In genomic region chr16:65283238-65283651, GRCh38 we compare ENCODE assay signal across 31 cellular contexts.
DNase-seq lines count a peak whose midpoint lies in the region; ATAC-seq, FAIRE-seq and TF ChIP-seq lines count a peak whose summit lies in the region.
"Had no signal": no experiment of that assay in that cellular context is flagged by ENCODE, and none has a peak within 500 bp of the region (broad histone marks: within the 10 kb centered on the region; RNA-seq: fewer than 3 reads in every experiment).

No MANE protein-coding gene starts in this region.

- no peaks in the 10 kb centered on the region for H3K27me3 ChIP-seq in BE2C
- H3K27me3 ChIP-seq: adrenal gland, pancreas, testis, vagina had no signal

- H3K27me3 Mint-ChIP-seq in chondrocyte (ENCODE audit: low read depth): no peaks in the 10 kb centered on the region
- H3K27me3 Mint-ChIP-seq: dendritic cell treated with granulocyte-macrophage colony-stimulating factor and Interleukin-4, amounts not matched to agents 40 ng/mL and 50 ng/mL, for 4 days; memory B cell; naive B cell; T-cell had no signal

- TF ChIP-seq CTCF in BE2C (IDR thresholded peaks at IDR 0.05; ENCODE audit: low read depth, low read length): no peak
- TF ChIP-seq CTCF in chondrocyte (IDR thresholded peaks at IDR 0.05): no peak

- H3K4me3 ChIP-seq in BE2C (ENCODE audit: low read depth, low read length) (no peak overlapping the region), mesodermal cell (ENCODE audit: extremely low read depth, insufficient read depth, low read length, poor library complexity, severe bottlenecking) (no peak overlapping the region)
- no peak overlapping the region for H3K4me3 ChIP-seq in Jurkat, Clone E6-1 (ENCODE audit: low read length)
- H3K4me3 ChIP-seq: adrenal gland, GM12878, pancreas, testis, vagina had no signal

- H3K4me3 Mint-ChIP-seq in chondrocyte (ENCODE audit: unreplicated experiment): no peak overlapping the region
- H3K4me3 Mint-ChIP-seq: activated T-cell treated with anti-CD3 and anti-CD28 coated beads, Interleukin-2, amount 50 U/mL, for 4 hours; dendritic cell treated with granulocyte-macrophage colony-stimulating factor and Interleukin-4, amounts not matched to agents 40 ng/mL and 50 ng/mL, for 4 days; memory B cell; naive B cell; T-cell had no signal

- no peaks in the 10 kb centered on the region for H3K9me3 Mint-ChIP-seq in chondrocyte (ENCODE audit: low read depth)
- H3K9me3 Mint-ChIP-seq: activated T-cell treated with anti-CD3 and anti-CD28 coated beads, Interleukin-2, amount 50 U/mL, for 4 hours; dendritic cell treated with granulocyte-macrophage colony-stimulating factor and Interleukin-4, amounts not matched to agents 40 ng/mL and 50 ng/mL, for 4 days had no signal

- DNase-seq in BE2C (peak; percentile 65), chondrocyte (ENCODE audit: low spot score) (no peak), NCI-H82 (lab: John Stamatoyannopoulos, UW) (no peak), hypothalamus (lab: John Stamatoyannopoulos, UW) (no peak), RCC 7860 (ENCODE audit: low spot score) (no peak)
- peak; percentile 0 for DNase-seq in Jurkat, Clone E6-1 (ENCODE audit: low read depth, low spot score)
- DNase-seq: activated CD8-positive, alpha-beta memory T cell treated with anti-CD3 and anti-CD28 coated beads for 24 hours; activated naive CD4-positive, alpha-beta T cell treated with Interleukin-2 at 50 U/mL for 16 hours; activated T-cell treated with anti-CD3 and anti-CD28 coated beads, Interleukin-2, amount 50 U/mL, for 4 hours; adrenal gland; DMS79 treated with DMSO at 0.1 percent for 48 hours; HCEC 1CT; kidney glomerular epithelial cell; naive B cell; NCI-H1105; NCI-H2029; NCI-H226; NCI-H774; pancreas; Right ventricle myocardium superior; stimulated activated CD4-positive, alpha-beta T cell treated with anti-CD3 and anti-CD28 coated beads, Interleukin-12 subunit alpha, Interleukin-12 subunit beta, amount 100 ng/mL, for 4 hours; stimulated activated CD4-positive, alpha-beta T cell treated with anti-CD3 and anti-CD28 coated beads, Interleukin-4, amount 100 ng/mL, for 4 hours; stimulated activated naive CD4-positive, alpha-beta T cell; T-cell; testis had no signal

- no peaks in the 10 kb centered on the region; the same call in 1 of the 2 replicates for H3K4me1 ChIP-seq in BE2C
- peaks cover 52% of the 10 kb centered on the region for H3K4me1 ChIP-seq in mesodermal cell (ENCODE audit: control insufficient read depth, insufficient read depth, low read length, poor library complexity, severe bottlenecking)
- H3K4me1 ChIP-seq: pancreas, testis, vagina had no signal

- peak overlapping the region; percentile 76 for H3K27ac ChIP-seq in mesodermal cell (ENCODE audit: low read depth, low read length, severe bottlenecking)
- H3K27ac ChIP-seq: adrenal gland, pancreas, testis, vagina had no signal

- no peak for ATAC-seq in HG02642 (IDR thresholded peaks at IDR 0.05; ENCODE audit: poor library complexity, unreplicated experiment)
- ATAC-seq: activated T-cell treated with anti-CD3 and anti-CD28 coated beads, Interleukin-2, amount 50 U/mL, for 4 hours; GM12878; pancreas; T-cell had no signal

- H3K36me3 ChIP-seq in BE2C (no peaks in the 10 kb centered on the region), mesodermal cell (ENCODE audit: control insufficient read depth, insufficient read depth, low read length) (no peaks in the 10 kb centered on the region)
- H3K36me3 ChIP-seq: adrenal gland, pancreas, vagina had no signal

- 0 to 20% methylated on average over 2 of the region's 3 CpGs for WGBS in mesodermal cell (ENCODE audit: insufficient coverage in 2 of 2), 2 experiments

- H3K4me1 Mint-ChIP-seq in chondrocyte (ENCODE audit: low read depth): peaks cover 36% of the 10 kb centered on the region
- H3K4me1 Mint-ChIP-seq: memory B cell, naive B cell, T-cell had no signal

- H3K27ac Mint-ChIP-seq in chondrocyte (ENCODE audit: unreplicated experiment): peak overlapping the region; percentile 14
- H3K27ac Mint-ChIP-seq: dendritic cell treated with granulocyte-macrophage colony-stimulating factor and Interleukin-4, amounts not matched to agents 40 ng/mL and 50 ng/mL, for 4 days; memory B cell; T-cell had no signal

- FAIRE-seq in RCC 7860 (lab: Jason Lieb, UNC): no peak
- FAIRE-seq: GM12878, pancreas had no signal

- H3K36me3 Mint-ChIP-seq in chondrocyte (ENCODE audit: low read depth): no peaks in the 10 kb centered on the region
- H3K36me3 Mint-ChIP-seq: memory B cell, naive B cell, T-cell had no signal

- H3K9me3 ChIP-seq in BE2C (no peaks in the 10 kb centered on the region), mesodermal cell (ENCODE audit: control insufficient read depth, low read length) (no peaks in the 10 kb centered on the region)
- H3K9me3 ChIP-seq: adrenal gland, pancreas, testis, vagina had no signal

Comparison
In these comparisons a context has a peak if more than half of its experiments do, and no peak if none do; other contexts are left out.
1. DNase-seq: peak in BE2C (single experiment) and Jurkat, Clone E6-1 (single experiment); none in chondrocyte (single experiment), NCI-H82 (single experiment), hypothalamus (0 of 51) and RCC 7860 (single experiment).